ENCODE assay signal across 1 cellular context in genomic region chr19:16542894-16543498, GRCh38.
TF ChIP-seq lines count a peak whose summit lies in the region.

No MANE protein-coding gene starts in this region.

TF ChIP-seq in GM12878, 131 proteins besides CTCF, POLR2A, EP300 and RAD21:
- TF ChIP-seq TCF3 (IDR thresholded peaks at IDR 0.05; ENCODE audit: borderline replicate concordance, insufficient read depth, low read depth, low read length): no peak
- TF ChIP-seq ASH2L (IDR thresholded peaks at IDR 0.05; ENCODE audit: borderline replicate concordance, low read depth): no peak
- TF ChIP-seq NR2F1 (conservative IDR thresholded peaks at IDR 0.05): 0 out of 2 replicates have a peak, but pooled peaks have one; percentile 3
- no peak for TF ChIP-seq SMC3 (IDR thresholded peaks at IDR 0.05; ENCODE audit: borderline replicate concordance, low read length)
- no peak for TF ChIP-seq TCF7 (IDR thresholded peaks at IDR 0.05; ENCODE audit: borderline replicate concordance)
- TF ChIP-seq SUPT20H (IDR thresholded peaks at IDR 0.05; ENCODE audit: borderline replicate concordance, control insufficient read depth, low read depth, low read length): no peak
- peak; percentile 30; the same call in 1 of the 2 replicates for TF ChIP-seq MTA3 (IDR thresholded peaks at IDR 0.05; ENCODE audit: borderline replicate concordance, low read length)
- no peak for TF ChIP-seq ZBTB11 (CRISPR knock-in tag; IDR thresholded peaks at IDR 0.05)
- TF ChIP-seq ZNF384 (IDR thresholded peaks at IDR 0.05; ENCODE audit: borderline replicate concordance, low read depth, low read length): peak; percentile 28; the same call in 1 of the 2 replicates
- TF ChIP-seq POLR2AphosphoS2 (IDR thresholded peaks at IDR 0.05; ENCODE audit: low read depth, low read length): no peak
- no peak for TF ChIP-seq ZNF217 (IDR thresholded peaks at IDR 0.05)
- TF ChIP-seq SPI1 (IDR thresholded peaks at IDR 0.05; ENCODE audit: borderline replicate concordance, insufficient read depth, low read depth, low read length): no peak
- TF ChIP-seq MAX (IDR thresholded peaks at IDR 0.05; ENCODE audit: low read depth, low read length): no peak
- TF ChIP-seq EGR1 (IDR thresholded peaks at IDR 0.05; ENCODE audit: borderline replicate concordance in 1 of 2, low read depth in 2 of 2, low read length in 2 of 2): no peak
- 0 out of 2 replicates have a peak, but pooled peaks have one; percentile 1 for TF ChIP-seq LARP7 (IDR thresholded peaks at IDR 0.05)
- TF ChIP-seq CBX3 (IDR thresholded peaks at IDR 0.05; ENCODE audit: borderline replicate concordance, low read depth): no peak
- TF ChIP-seq PML (IDR thresholded peaks at IDR 0.05; ENCODE audit: low read length): peak; percentile 35; the same call in 1 of the 2 replicates
- TF ChIP-seq BMI1 (IDR thresholded peaks at IDR 0.05; ENCODE audit: borderline replicate concordance): no peak
- TF ChIP-seq ESRRA (IDR thresholded peaks at IDR 0.05; ENCODE audit: low read length): no peak
- TF ChIP-seq ZZZ3 (IDR thresholded peaks at IDR 0.05; ENCODE audit: control insufficient read depth, insufficient read length, low read depth): no peak
- no peak for TF ChIP-seq ZNF592 (IDR thresholded peaks at IDR 0.05)
- no peak for TF ChIP-seq MXI1 (IDR thresholded peaks at IDR 0.05; ENCODE audit: low read depth, low read length)
- TF ChIP-seq STAT1 (conservative IDR thresholded peaks at IDR 0.05): no peak
- TF ChIP-seq POLR2AphosphoS5 (IDR thresholded peaks at IDR 0.05; ENCODE audit: low read length): no peak; the same call in 1 of the 2 replicates
- TF ChIP-seq CHD4 (IDR thresholded peaks at IDR 0.05): no peak
- TF ChIP-seq RELB (IDR thresholded peaks at IDR 0.05; ENCODE audit: low read depth): no peak
- no peak for TF ChIP-seq PAX8 (IDR thresholded peaks at IDR 0.05)
- 0 out of 2 replicates have a peak, but pooled peaks have one; percentile 10 for TF ChIP-seq NKRF (conservative IDR thresholded peaks at IDR 0.05)
- TF ChIP-seq BHLHE40 (IDR thresholded peaks at IDR 0.05; ENCODE audit: borderline replicate concordance in 1 of 2, low read depth in 2 of 2, low read length in 1 of 2): no peak
- no peak for TF ChIP-seq PRDM15 (CRISPR knock-in tag; IDR thresholded peaks at IDR 0.05)
- no peak for TF ChIP-seq CREM (IDR thresholded peaks at IDR 0.05; ENCODE audit: low read depth)
